ENCODE assay signal across 8 cellular contexts in the genomic region with DNA sequence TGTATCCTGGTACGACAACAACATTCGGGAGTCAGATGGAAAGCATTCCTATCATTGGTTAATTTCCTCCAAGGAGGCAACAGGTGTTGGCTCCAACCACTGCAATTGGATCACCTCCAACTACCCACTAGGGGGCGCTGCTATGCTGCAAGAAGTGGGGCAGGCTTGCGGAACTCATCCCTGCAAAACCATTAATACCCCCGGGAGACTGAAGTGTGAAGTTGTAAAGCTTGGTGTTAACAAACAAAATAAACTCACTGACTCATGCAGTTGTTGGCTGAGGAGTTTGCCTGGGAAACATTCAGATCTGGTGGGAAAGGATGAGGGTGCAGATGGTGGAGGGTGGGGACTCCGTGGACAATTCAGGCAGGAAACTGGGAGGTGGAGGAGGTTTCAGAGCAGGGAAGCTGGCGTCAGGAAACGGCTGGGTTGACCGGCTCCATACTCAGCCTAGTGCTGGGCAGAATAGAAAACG.
DNase-seq lines count a peak whose midpoint lies in the region; ATAC-seq, FAIRE-seq and TF ChIP-seq lines count a peak whose summit lies in the region.

No MANE protein-coding gene starts in this region.

- H2AFZ ChIP-seq in HepG2 (ENCODE audit: low read length): no peak overlapping the region

- H3K36me3 ChIP-seq in HepG2 (replicated peaks in 1 of 2; ENCODE audit: control insufficient read depth in 1 of 2, insufficient read depth in 2 of 2, low read length in 2 of 2): no peaks in the 10 kb centered on the region

- H3K79me2 ChIP-seq in HepG2 (ENCODE audit: insufficient read depth, low read length): no peaks in the 10 kb centered on the region

- H3K27me3 ChIP-seq in HepG2 (ENCODE audit: control insufficient read depth in 1 of 2, insufficient read depth in 2 of 2, low read length in 2 of 2): peaks cover 3 to 22% of the 10 kb centered on the region in 2 experiments; a peak in 3 of 5 replicates

- H3K4me3 ChIP-seq in coronary artery: no peak overlapping the region
- H3K4me3 ChIP-seq in HepG2 (replicated peaks in 1 of 3; ENCODE audit: insufficient read depth in 1 of 3, low read depth in 2 of 3, low read length in 3 of 3): no peak overlapping the region

- peak; percentile 85 for FAIRE-seq in HepG2 (lab: Jason Lieb, UNC)

- H3K27ac ChIP-seq in VCaP (no peak overlapping the region), coronary artery (no peak overlapping the region), HepG2 (ENCODE audit: extremely low read length, insufficient read depth, low read length) (no peak overlapping the region)

- no peaks in the 10 kb centered on the region for H3K9me3 ChIP-seq in HepG2 (ENCODE audit: low read length)

- DNase-seq in NCI-H524 (lab: John Stamatoyannopoulos, UW) (peak; percentile 32 to 72), NCI-H524 treated with DMSO at 0.1 percent for 48 hours (lab: John Stamatoyannopoulos, UW) (no peak), NCI-H1694 treated with DMSO at 0.1 percent for 48 hours (lab: John Stamatoyannopoulos, UW) (peak; percentile 4), coronary artery (ENCODE audit: low spot score) (no peak), HepG2 (ENCODE audit: low spot score) (peak; percentile 70)
- DNase-seq in stimulated activated CD4-positive, alpha-beta T cell treated with anti-CD3 and anti-CD28 coated beads, TNF-alpha, amount 100 ng/mL, for 24 hours (ENCODE audit: low read depth in 3 of 3): peak in 2 of 3 experiments; percentile 14 to 53

- H3K4me1 ChIP-seq in HepG2 (ENCODE audit: insufficient read depth, low read length): no peaks in the 10 kb centered on the region

- CTCF ChIA-PET in HepG2 (lab: Yijun Ruan, JAX; ENCODE audit: low intra/inter-chr PET ratio, low total read pairs): interaction anchor here (0.8 to 2.4 kb wide), 6 partner anchors 50 to 536 kb away, joined by 3 to 28 read pairs (median 8); no protein-coding TSS in a partner anchor

- TF ChIP-seq EP300 in HepG2 (IDR thresholded peaks at IDR 0.05; ENCODE audit: low read depth in 2 of 2, low read length in 2 of 2): no peak
- TF ChIP-seq EP300 in HepG2 (CRISPR knock-in tag; IDR thresholded peaks at IDR 0.05; ENCODE audit: borderline replicate concordance): no peak

- intact Hi-C loops in HepG2 (cut with micrococcal nuclease; ENCODE audit: unreplicated experiment): loop anchor here (1.0 to 10.0 kb wide), 7 partner anchors 50 to 535 kb away; partner anchors contain the start of gene SCNN1G

- TF ChIP-seq POLR2A in HepG2 (IDR thresholded peaks at IDR 0.05; ENCODE audit: insufficient read depth in 1 of 2, low read depth in 2 of 2, low read length in 2 of 2): no peak

- no peak overlapping the region for H3K9ac ChIP-seq in HepG2 (ENCODE audit: insufficient read depth, low read depth, low read length)

- BruUV-seq in HepG2 (replicated peaks; lab: Mats Ljungman, UMichigan): no TSS peak

- H4K20me1 ChIP-seq in HepG2 (ENCODE audit: insufficient read depth, low read length): no peaks in the 10 kb centered on the region

- TF ChIP-seq CTCF in VCaP (conservative IDR thresholded peaks at IDR 0.05) (peak; percentile 82), coronary artery (IDR thresholded peaks at IDR 0.05) (peak; percentile 48), HepG2 (CRISPR knock-in tag; IDR thresholded peaks at IDR 0.05) (peak; percentile 94)

- no peak overlapping the region for H3K4me2 ChIP-seq in HepG2 (ENCODE audit: low read depth, low read length)

- ATAC-seq in HepG2 (peak; percentile 93), HG03135 (IDR thresholded peaks at IDR 0.05; ENCODE audit: unreplicated experiment) (no peak)

- peak; percentile 89 for TF ChIP-seq RAD21 in HepG2 (CRISPR knock-in tag; IDR thresholded peaks at IDR 0.05)

- 3% methylated on average over 9 of the region's 10 CpGs for WGBS in HepG2 (ENCODE audit: low lambda C conversion rate)

- POLR2A ChIA-PET in HepG2 (lab: Yijun Ruan, JAX): no interaction called here

- in situ Hi-C loops in HepG2 (cut with HindIII; ENCODE audit: extremely low pct_ligation_motif_present, low pct_unique_long_range_greater_than_20kb): loop anchor here (5.0 kb wide), 1 partner anchor 48 kb away; no protein-coding TSS in a partner anchor

TF ChIP-seq in HepG2, 621 proteins besides CTCF, POLR2A, EP300 and RAD21 (continues in another document):
- TF ChIP-seq TEAD2 (CRISPR knock-in tag; IDR thresholded peaks at IDR 0.05) (0 out of 2 replicates have a peak, but pooled peaks have one; percentile 52), SMYD3 (CRISPR knock-in tag; IDR thresholded peaks at IDR 0.05) (0 out of 2 replicates have a peak, but pooled peaks have one; percentile 34), ZNF570 (CRISPR knock-in tag; IDR thresholded peaks at IDR 0.05; ENCODE audit: borderline replicate concordance) (no peak), ZNF260 (CRISPR knock-in tag; IDR thresholded peaks at IDR 0.05; ENCODE audit: borderline replicate concordance, low read depth) (no peak), KDM2A (CRISPR knock-in tag; IDR thresholded peaks at IDR 0.05; ENCODE audit: borderline replicate concordance, low read depth) (0 out of 2 replicates have a peak, but pooled peaks have one; percentile 33), ERF (CRISPR knock-in tag; IDR thresholded peaks at IDR 0.05) (peak; percentile 59; the same call in 1 of the 2 replicates), TBX3 (IDR thresholded peaks at IDR 0.05; ENCODE audit: borderline replicate concordance) (no peak), THRA (CRISPR knock-in tag; IDR thresholded peaks at IDR 0.05; ENCODE audit: borderline replicate concordance) (0 out of 2 replicates have a peak, but pooled peaks have one; percentile 22), ATAD3A (CRISPR knock-in tag; IDR thresholded peaks at IDR 0.05) (no peak), ZNF619 (CRISPR knock-in tag; IDR thresholded peaks at IDR 0.05) (0 out of 2 replicates have a peak, but pooled peaks have one; percentile 48), HOXA9 (CRISPR knock-in tag; IDR thresholded peaks at IDR 0.05; ENCODE audit: borderline replicate concordance) (peak; percentile 75; the same call in 1 of the 2 replicates), NFE2L2 (IDR thresholded peaks at IDR 0.05; ENCODE audit: low read length) (0 out of 2 replicates have a peak, but pooled peaks have one; percentile 5), SMC3 (IDR thresholded peaks at IDR 0.05; ENCODE audit: low read length) (peak; percentile 94), SALL1 (CRISPR knock-in tag; IDR thresholded peaks at IDR 0.05) (peak; percentile 20; the same call in 1 of the 2 replicates)
- TF ChIP-seq, protein P1, sequence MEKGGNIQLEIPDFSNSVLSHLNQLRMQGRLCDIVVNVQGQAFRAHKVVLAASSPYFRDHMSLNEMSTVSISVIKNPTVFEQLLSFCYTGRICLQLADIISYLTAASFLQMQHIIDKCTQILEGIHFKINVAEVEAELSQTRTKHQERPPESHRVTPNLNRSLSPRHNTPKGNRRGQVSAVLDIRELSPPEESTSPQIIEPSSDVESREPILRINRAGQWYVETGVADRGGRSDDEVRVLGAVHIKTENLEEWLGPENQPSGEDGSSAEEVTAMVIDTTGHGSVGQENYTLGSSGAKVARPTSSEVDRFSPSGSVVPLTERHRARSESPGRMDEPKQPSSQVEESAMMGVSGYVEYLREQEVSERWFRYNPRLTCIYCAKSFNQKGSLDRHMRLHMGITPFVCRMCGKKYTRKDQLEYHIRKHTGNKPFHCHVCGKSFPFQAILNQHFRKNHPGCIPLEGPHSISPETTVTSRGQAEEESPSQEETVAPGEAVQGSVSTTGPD (CRISPR knock-in tag; IDR thresholded peaks at IDR 0.05): 0 out of 2 replicates have a peak, but pooled peaks have one; percentile 24
- TF ChIP-seq, protein P2, sequence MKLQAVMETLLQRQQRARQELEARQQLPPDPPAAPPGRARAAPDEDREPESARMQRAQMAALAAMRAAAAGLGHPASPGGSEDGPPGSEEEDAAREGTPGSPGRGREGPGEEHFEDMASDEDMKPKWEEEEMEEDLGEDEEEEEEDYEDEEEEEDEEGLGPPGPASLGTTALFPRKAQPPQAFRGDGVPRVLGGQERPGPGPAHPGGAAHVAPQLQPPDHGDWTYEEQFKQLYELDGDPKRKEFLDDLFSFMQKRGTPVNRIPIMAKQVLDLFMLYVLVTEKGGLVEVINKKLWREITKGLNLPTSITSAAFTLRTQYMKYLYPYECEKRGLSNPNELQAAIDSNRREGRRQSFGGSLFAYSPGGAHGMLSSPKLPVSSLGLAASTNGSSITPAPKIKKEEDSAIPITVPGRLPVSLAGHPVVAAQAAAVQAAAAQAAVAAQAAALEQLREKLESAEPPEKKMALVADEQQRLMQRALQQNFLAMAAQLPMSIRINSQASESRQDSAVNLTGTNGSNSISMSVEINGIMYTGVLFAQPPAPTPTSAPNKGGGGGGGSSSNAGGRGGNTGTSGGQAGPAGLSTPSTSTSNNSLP (IDR thresholded peaks at IDR 0.05; ENCODE audit: low read depth, low read length): 0 out of 2 replicates have a peak, but pooled peaks have one; percentile 30
- TF ChIP-seq, protein P3, sequence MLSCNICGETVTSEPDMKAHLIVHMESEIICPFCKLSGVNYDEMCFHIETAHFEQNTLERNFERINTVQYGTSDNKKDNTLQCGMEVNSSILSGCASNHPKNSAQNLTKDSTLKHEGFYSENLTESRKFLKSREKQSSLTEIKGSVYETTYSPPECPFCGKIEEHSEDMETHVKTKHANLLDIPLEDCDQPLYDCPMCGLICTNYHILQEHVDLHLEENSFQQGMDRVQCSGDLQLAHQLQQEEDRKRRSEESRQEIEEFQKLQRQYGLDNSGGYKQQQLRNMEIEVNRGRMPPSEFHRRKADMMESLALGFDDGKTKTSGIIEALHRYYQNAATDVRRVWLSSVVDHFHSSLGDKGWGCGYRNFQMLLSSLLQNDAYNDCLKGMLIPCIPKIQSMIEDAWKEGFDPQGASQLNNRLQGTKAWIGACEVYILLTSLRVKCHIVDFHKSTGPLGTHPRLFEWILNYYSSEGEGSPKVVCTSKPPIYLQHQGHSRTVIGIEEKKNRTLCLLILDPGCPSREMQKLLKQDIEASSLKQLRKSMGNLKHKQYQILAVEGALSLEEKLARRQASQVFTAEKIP (CRISPR knock-in tag; IDR thresholded peaks at IDR 0.05; ENCODE audit: borderline replicate concordance): no peak

Comparison
In these comparisons a context has a peak if more than half of its experiments do, and no peak if none do; other contexts are left out.
1. DNase-seq: peak in NCI-H524 (2 of 2), NCI-H1694 treated with DMSO at 0.1 percent for 48 hours (single experiment), HepG2 (single experiment) and stimulated activated CD4-positive, alpha-beta T cell treated with anti-CD3 and anti-CD28 coated beads, TNF-alpha, amount 100 ng/mL, for 24 hours (2 of 3); none in NCI-H524 treated with DMSO at 0.1 percent for 48 hours (single experiment) and coronary artery (single experiment).
2. Peak in every context shown above with its lines, with median percentiles within 50 percentile points of each other: CTCF ChIP-seq.